ENCODE assay signal across 14 cellular contexts in genomic region chr16:68070811-68071546, GRCh38. TPM values are rescaled to one million over a fixed set of nuclear protein-coding genes. Genes with fewer than 3 reads are reported as not detected.
DNase-seq lines count a peak whose midpoint lies in the region; ATAC-seq and TF ChIP-seq lines count a peak whose summit lies in the region.
"Had no signal": no experiment of that assay in that cellular context is flagged by ENCODE, and none has a peak within 500 bp of the region (broad histone marks: within the 10 kb centered on the region; RNA-seq: fewer than 3 reads in every experiment).

No MANE protein-coding gene starts in this region.

- H4K8ac ChIP-seq in H9 (replicated peaks; ENCODE audit: insufficient read length, low read depth, low read length) = no peak overlapping the region

- H2AK5ac ChIP-seq in H9 (ENCODE audit: insufficient read length, low read length) = no peak overlapping the region

- no peak overlapping the region for H2BK5ac ChIP-seq in H9 (ENCODE audit: insufficient read length, low read length)

- H3K36me3 Mint-ChIP-seq in T-helper 1 cell treated with Interleukin-12 subunit alpha and Interleukin-12 subunit beta and Interleukin-4 antibody, amounts not matched to agents 30 μg/mL and 1 μg/mL, for 36 hours (ENCODE audit: low read depth) = peaks cover 48% of the 10 kb centered on the region
- H3K36me3 Mint-ChIP-seq in natural killer cell treated with Interleukin-12 subunit alpha and Interleukin-12 subunit beta and Interleukin-15 and Interleukin-18, amount 100 ng/mL, for 72 hours = peaks cover 18% of the 10 kb centered on the region
- peaks cover 18 to 64% (median 52%) of the 10 kb centered on the region in 3 experiments for H3K36me3 Mint-ChIP-seq in H9 (ENCODE audit: insufficient read depth in 1 of 3, low read depth in 3 of 3)

- H2AFZ ChIP-seq in H9 (ENCODE audit: low read length) = no peak overlapping the region

- no peak overlapping the region for H3K4me2 ChIP-seq in H9 (ENCODE audit: insufficient read depth, insufficient read length, low read length)

- H3K18ac ChIP-seq in H9 (ENCODE audit: insufficient read length, low read depth, low read length) = no peak overlapping the region

- H3K4ac ChIP-seq in H9 (ENCODE audit: low read depth, low read length) = no peak overlapping the region

- H3K79me1 ChIP-seq in H9 (ENCODE audit: insufficient read depth, low read depth, low read length, poor library complexity, severe bottlenecking) = no peaks in the 10 kb centered on the region

- H3K23me2 ChIP-seq in H9 (ENCODE audit: insufficient read length, low read depth, low read length, poor library complexity, severe bottlenecking) = no peaks in the 10 kb centered on the region

- ATAC-seq in GM21423 (IDR thresholded peaks at IDR 0.05; ENCODE audit: unreplicated experiment) = peak; percentile 35
- ATAC-seq in natural killer cell treated with Interleukin-12 subunit alpha and Interleukin-12 subunit beta and Interleukin-15 and Interleukin-18, amount 100 ng/mL, for 72 hours = peak; percentile 54 to 63
- no peak for ATAC-seq in GM18868 (IDR thresholded peaks at IDR 0.05; ENCODE audit: unreplicated experiment)

- peak overlapping the region; percentile 69 for H3K4me3 Mint-ChIP-seq in T-helper 1 cell treated with Interleukin-12 subunit alpha and Interleukin-12 subunit beta and Interleukin-4 antibody, amounts not matched to agents 30 μg/mL and 1 μg/mL, for 36 hours
- peak overlapping the region; percentile 81 for H3K4me3 Mint-ChIP-seq in natural killer cell treated with Interleukin-12 subunit alpha and Interleukin-12 subunit beta and Interleukin-15 and Interleukin-18, amount 100 ng/mL, for 72 hours
- H3K4me3 Mint-ChIP-seq in H9 = no peak overlapping the region
- H3K4me3 Mint-ChIP-seq: memory B cell had no signal

- H2BK120ac ChIP-seq in H9 (ENCODE audit: low read depth, low read length, poor library complexity, severe bottlenecking) = no peak overlapping the region

- no peak overlapping the region for H2BK12ac ChIP-seq in H9 (ENCODE audit: insufficient read length, low read depth, low read length)

- H2BK15ac ChIP-seq in H9 (ENCODE audit: low read depth, low read length) = no peak overlapping the region

- peak overlapping the region; percentile 96 for H3K27ac Mint-ChIP-seq in T-helper 1 cell treated with Interleukin-12 subunit alpha and Interleukin-12 subunit beta and Interleukin-4 antibody, amounts not matched to agents 30 μg/mL and 1 μg/mL, for 36 hours
- peak overlapping the region; percentile 88 to 93 for H3K27ac Mint-ChIP-seq in natural killer cell treated with Interleukin-12 subunit alpha and Interleukin-12 subunit beta and Interleukin-15 and Interleukin-18, amount 100 ng/mL, for 72 hours
- H3K27ac Mint-ChIP-seq in H9 = no peak overlapping the region

- no peak overlapping the region for H3K23ac ChIP-seq in H9 (ENCODE audit: insufficient read length, low read depth, low read length)

- H3K27ac ChIP-seq in caudate nucleus (ENCODE audit: low read depth, low read length) (no peak overlapping the region), H9 (ENCODE audit: insufficient read length, low read depth, low read length) (no peak overlapping the region)

- TF ChIP-seq CTCF in GM12865 (IDR thresholded peaks at IDR 0.05; ENCODE audit: insufficient read depth, low read depth, low read length, missing control alignments) = no peak
- TF ChIP-seq CTCF in H9 (conservative IDR thresholded peaks at IDR 0.05) = no peak

- no peaks in the 10 kb centered on the region for H3K79me2 ChIP-seq in H9 (ENCODE audit: insufficient read depth, low read length)

- H3K4me3 ChIP-seq in GM12865 (ENCODE audit: low read depth, low read length) = no peak overlapping the region

- H2BK20ac ChIP-seq in H9 (ENCODE audit: low read depth, low read length, poor library complexity, severe bottlenecking) = no peak overlapping the region

- H3K4me1 Mint-ChIP-seq in T-helper 1 cell treated with Interleukin-12 subunit alpha and Interleukin-12 subunit beta and Interleukin-4 antibody, amounts not matched to agents 30 μg/mL and 1 μg/mL, for 36 hours (ENCODE audit: low read depth) = peaks cover 74% of the 10 kb centered on the region
- peaks cover 65 to 75% of the 10 kb centered on the region in 2 donors for H3K4me1 Mint-ChIP-seq in natural killer cell treated with Interleukin-12 subunit alpha and Interleukin-12 subunit beta and Interleukin-15 and Interleukin-18, amount 100 ng/mL, for 72 hours (ENCODE audit: low read depth in 2 of 2)
- H3K4me1 Mint-ChIP-seq in H9 = no peaks in the 10 kb centered on the region

- H3K9me3 ChIP-seq in H9 (ENCODE audit: control insufficient read depth, low read depth, low read length) = no peaks in the 10 kb centered on the region

- no peak overlapping the region for H4K91ac ChIP-seq in H9 (ENCODE audit: insufficient read length, low read depth, low read length)

- H4K20me1 ChIP-seq in H9 (ENCODE audit: control insufficient read depth, insufficient read depth, insufficient read length) = no peaks in the 10 kb centered on the region

- no peaks in the 10 kb centered on the region for H3K27me3 Mint-ChIP-seq in T-helper 1 cell treated with Interleukin-12 subunit alpha and Interleukin-12 subunit beta and Interleukin-4 antibody, amounts not matched to agents 30 μg/mL and 1 μg/mL, for 36 hours (ENCODE audit: low read depth)
- no peaks in the 10 kb centered on the region for H3K27me3 Mint-ChIP-seq in natural killer cell treated with Interleukin-12 subunit alpha and Interleukin-12 subunit beta and Interleukin-15 and Interleukin-18, amount 100 ng/mL, for 72 hours
- H3K27me3 Mint-ChIP-seq in H9 (ENCODE audit: low read depth) = no peaks in the 10 kb centered on the region
- H3K27me3 Mint-ChIP-seq: memory B cell had no signal

- H3K4me1 ChIP-seq in H9 (ENCODE audit: insufficient read depth, low read length) = no peaks in the 10 kb centered on the region

- H3K56ac ChIP-seq in H9 (ENCODE audit: insufficient read length, low read depth, low read length) = no peak overlapping the region

- no peaks in the 10 kb centered on the region for H3K27me3 ChIP-seq in H9 (ENCODE audit: insufficient read depth, low read length)

- H3K9me3 Mint-ChIP-seq in T-helper 1 cell treated with Interleukin-12 subunit alpha and Interleukin-12 subunit beta and Interleukin-4 antibody, amounts not matched to agents 30 μg/mL and 1 μg/mL, for 36 hours = no peaks in the 10 kb centered on the region
- no peaks in the 10 kb centered on the region for H3K9me3 Mint-ChIP-seq in natural killer cell treated with Interleukin-12 subunit alpha and Interleukin-12 subunit beta and Interleukin-15 and Interleukin-18, amount 100 ng/mL, for 72 hours
- no peaks in the 10 kb centered on the region for H3K9me3 Mint-ChIP-seq in H9
- H3K9me3 Mint-ChIP-seq: memory B cell had no signal

- WGBS in H9 (ENCODE audit: extremely low coverage, insufficient read length, low lambda C conversion rate) = no CpG with 5 or more reads among the region's 14 CpGs

- H3T11ph ChIP-seq in H9 (ENCODE audit: low read length) = no peak overlapping the region

- no peak overlapping the region for H4K5ac ChIP-seq in H9 (ENCODE audit: insufficient read length, low read depth, low read length)

- peak; percentile 59 for DNase-seq in GM12865 (ENCODE audit: low read depth)
- no peak for DNase-seq in natural killer cell treated with Interleukin-12 subunit alpha and Interleukin-12 subunit beta and Interleukin-15 and Interleukin-18, amount 100 ng/mL, for 72 hours (ENCODE audit: low spot score)
- DNase-seq in caudate nucleus (lab: John Stamatoyannopoulos, UW) = no peak
- no peak for DNase-seq in H9
- no peak for DNase-seq in CD1c-positive myeloid dendritic cell (ENCODE audit: extremely low spot score)
- DNase-seq: cortex of kidney, DMS 273 treated with DMSO at 0.1 percent for 48 hours, NCI-H526, SW 1271 had no signal

- H3K9ac ChIP-seq in H9 (ENCODE audit: extremely low read depth, insufficient read length, low read length) = no peak overlapping the region

- H3K14ac ChIP-seq in H9 (ENCODE audit: insufficient read depth, low read length) = no peak overlapping the region

RNA-seq across cellular contexts. Expression of gene NFATC3, which starts 14.2 kb away (rescaled TPM):
- total RNA-seq in natural killer cell treated with Interleukin-12 subunit alpha and Interleukin-12 subunit beta and Interleukin-15 and Interleukin-18, amount 100 ng/mL, for 72 hours = 100 to 1,000 TPM in 1 of 2 donors, 10 to 100 TPM in 1; 91.9 to 131 TPM
- 31.6 and 33.0 TPM in 2 replicates for total RNA-seq in H9 (2021)

RNA-seq across cellular contexts. Expression of gene DUS2, which starts 47.9 kb away (rescaled TPM):
- 10 to 100 TPM; 23.3 to 43.5 TPM for total RNA-seq in natural killer cell treated with Interleukin-12 subunit alpha and Interleukin-12 subunit beta and Interleukin-15 and Interleukin-18, amount 100 ng/mL, for 72 hours
- 26.0 and 28.5 TPM in 2 replicates for total RNA-seq in H9 (2021)

RNA-seq across cellular contexts. Expression of gene DDX28, which starts 47.9 kb away (rescaled TPM):
- total RNA-seq in natural killer cell treated with Interleukin-12 subunit alpha and Interleukin-12 subunit beta and Interleukin-15 and Interleukin-18, amount 100 ng/mL, for 72 hours = 10 to 100 TPM; 16.2 to 20.1 TPM
- total RNA-seq in H9 (2021) = 21.8 and 22.9 TPM in 2 replicates

RNA-seq across cellular contexts. Expression of gene DPEP2NB, which starts 55.3 kb away (rescaled TPM):
- not detected for total RNA-seq in natural killer cell treated with Interleukin-12 subunit alpha and Interleukin-12 subunit beta and Interleukin-15 and Interleukin-18, amount 100 ng/mL, for 72 hours
- not detected in 2 replicates for total RNA-seq in H9 (2021)
- total RNA-seq: glomerular endothelial cell had no signal

Comparison
In these comparisons a context has a peak if more than half of its experiments do, and no peak if none do; other contexts are left out.
1. H3K27ac Mint-ChIP-seq: peak in T-helper 1 cell treated with Interleukin-12 subunit alpha and Interleukin-12 subunit beta and Interleukin-4 antibody, amounts not matched to agents 30 μg/mL and 1 μg/mL, for 36 hours (single experiment) and natural killer cell treated with Interleukin-12 subunit alpha and Interleukin-12 subunit beta and Interleukin-15 and Interleukin-18, amount 100 ng/mL, for 72 hours (2 of 2); none in H9 (0 of 3).
2. H3K4me3 Mint-ChIP-seq: peak in T-helper 1 cell treated with Interleukin-12 subunit alpha and Interleukin-12 subunit beta and Interleukin-4 antibody, amounts not matched to agents 30 μg/mL and 1 μg/mL, for 36 hours (single experiment) and natural killer cell treated with Interleukin-12 subunit alpha and Interleukin-12 subunit beta and Interleukin-15 and Interleukin-18, amount 100 ng/mL, for 72 hours (single experiment); none in H9 (0 of 2).